Comparison of ENCODE assay signal across 22 cellular contexts in genomic region chr6:16633465-16633864, GRCh38.
DNase-seq lines count a peak whose midpoint lies in the region; ATAC-seq and TF ChIP-seq lines count a peak whose summit lies in the region.
"Had no signal": no experiment of that assay in that cellular context is flagged by ENCODE, and none has a peak within 500 bp of the region (broad histone marks: within the 10 kb centered on the region; RNA-seq: fewer than 3 reads in every experiment).

No MANE protein-coding gene starts in this region.

- POLR2A ChIA-PET in activated naive CD8-positive, alpha-beta T cell treated with anti-CD3 and anti-CD28 coated beads, Interleukin-2, amount 10 ng/mL, durations not matched to agents 7 days and 5 days (lab: Charles Lee) = interaction anchor here (0.6 to 1.0 kb wide), 2 partner anchors 14 to 18 kb away, joined by 3 to 4 read pairs; no protein-coding TSS in a partner anchor
- POLR2A ChIA-PET in T-cell (lab: Charles Lee) = no interaction called here
- POLR2A ChIA-PET in Caco-2 (lab: Charles Lee) = no interaction called here

- TF ChIP-seq CTCF in left ventricle myocardium inferior (IDR thresholded peaks at IDR 0.05; ENCODE audit: borderline replicate concordance) = no peak
- no peak for TF ChIP-seq CTCF in thyroid gland (IDR thresholded peaks at IDR 0.05)
- TF ChIP-seq CTCF in Caco-2 (IDR thresholded peaks at IDR 0.05; ENCODE audit: insufficient read depth in 1 of 2, low read depth in 1 of 2, low read length in 1 of 2, severe bottlenecking in 1 of 2, unreplicated experiment in 1 of 2) = no peak
- TF ChIP-seq CTCF in vagina (IDR thresholded peaks at IDR 0.05) = no peak

- H3K36me3 Mint-ChIP-seq in activated naive CD8-positive, alpha-beta T cell treated with anti-CD3 and anti-CD28 coated beads, Interleukin-2, amount 10 ng/mL, durations not matched to agents 7 days and 5 days = peaks cover 20% of the 10 kb centered on the region
- H3K36me3 Mint-ChIP-seq in activated naive CD8-positive, alpha-beta T cell treated with anti-CD3 and anti-CD28 coated beads, Interleukin-2, amount 50 U/mL, for 24 hours (ENCODE audit: low read depth) = peaks cover 29% of the 10 kb centered on the region
- peaks cover 31% of the 10 kb centered on the region for H3K36me3 Mint-ChIP-seq in T-cell
- no peaks in the 10 kb centered on the region for H3K36me3 Mint-ChIP-seq in Caco-2 (ENCODE audit: insufficient read depth, unreplicated experiment)

- intact Hi-C loops in left ventricle myocardium inferior (cut with micrococcal nuclease) (no loop called here), thyroid gland (cut with DNase I) (no loop called here), Caco-2 (cut with micrococcal nuclease; ENCODE audit: unreplicated experiment) (no loop called here), vagina (cut with DNase I) (no loop called here)

- H3K4me3 Mint-ChIP-seq in activated naive CD8-positive, alpha-beta T cell treated with anti-CD3 and anti-CD28 coated beads, Interleukin-2, amount 10 ng/mL, durations not matched to agents 7 days and 5 days = no peak overlapping the region
- no peak overlapping the region for H3K4me3 Mint-ChIP-seq in activated naive CD8-positive, alpha-beta T cell treated with anti-CD3 and anti-CD28 coated beads, Interleukin-2, amount 50 U/mL, for 24 hours
- H3K4me3 Mint-ChIP-seq in T-cell = no peak overlapping the region
- no peak overlapping the region for H3K4me3 Mint-ChIP-seq in Caco-2 (ENCODE audit: unreplicated experiment)
- H3K4me3 Mint-ChIP-seq: CD4-positive, CD25-positive, alpha-beta regulatory T cell had no signal

- peaks cover 4% of the 10 kb centered on the region for H3K9me3 ChIP-seq in left ventricle myocardium inferior (replicated peaks)
- no peaks in the 10 kb centered on the region for H3K9me3 ChIP-seq in thyroid gland
- H3K9me3 ChIP-seq in Caco-2 = no peaks in the 10 kb centered on the region
- H3K9me3 ChIP-seq in vagina = no peaks in the 10 kb centered on the region
- H3K9me3 ChIP-seq: Peyer's patch had no signal

- TF ChIP-seq POLR2A in thyroid gland (IDR thresholded peaks at IDR 0.05) (no peak), vagina (IDR thresholded peaks at IDR 0.05) (no peak)

- H3K27ac ChIP-seq in left ventricle myocardium inferior (replicated peaks) (no peak overlapping the region), thyroid gland (no peak overlapping the region), vagina (no peak overlapping the region)
- H3K27ac ChIP-seq: HL-60, KMS-11, Peyer's patch had no signal

- no peaks in the 10 kb centered on the region for H3K27me3 Mint-ChIP-seq in activated naive CD8-positive, alpha-beta T cell treated with anti-CD3 and anti-CD28 coated beads, Interleukin-2, amount 10 ng/mL, durations not matched to agents 7 days and 5 days
- no peaks in the 10 kb centered on the region for H3K27me3 Mint-ChIP-seq in activated naive CD8-positive, alpha-beta T cell treated with anti-CD3 and anti-CD28 coated beads, Interleukin-2, amount 50 U/mL, for 24 hours
- H3K27me3 Mint-ChIP-seq in T-cell = no peaks in the 10 kb centered on the region
- no peaks in the 10 kb centered on the region for H3K27me3 Mint-ChIP-seq in Caco-2 (ENCODE audit: insufficient read depth, unreplicated experiment)
- H3K27me3 Mint-ChIP-seq: CD4-positive, CD25-positive, alpha-beta regulatory T cell had no signal

- H3K27me3 ChIP-seq in left ventricle myocardium inferior (ENCODE audit: low read depth) (no peaks in the 10 kb centered on the region), thyroid gland (no peaks in the 10 kb centered on the region), Caco-2 (replicated peaks; ENCODE audit: control insufficient read depth, insufficient read depth, low read length) (no peaks in the 10 kb centered on the region), vagina (no peaks in the 10 kb centered on the region)
- H3K27me3 ChIP-seq: Peyer's patch had no signal

- ATAC-seq in activated naive CD8-positive, alpha-beta T cell treated with anti-CD3 and anti-CD28 coated beads, Interleukin-2, amount 10 ng/mL, durations not matched to agents 7 days and 5 days (ENCODE audit: low read depth) = no peak
- ATAC-seq in activated naive CD8-positive, alpha-beta T cell treated with anti-CD3 and anti-CD28 coated beads, Interleukin-2, amount 50 U/mL, for 24 hours = no peak
- no peak for ATAC-seq in T-cell (replicated peaks in 1 of 4)

- peaks cover 19% of the 10 kb centered on the region for H3K4me1 ChIP-seq in left ventricle myocardium inferior
- peaks cover 9 to 19% of the 10 kb centered on the region in 2 donors for H3K4me1 ChIP-seq in thyroid gland
- H3K4me1 ChIP-seq in Caco-2 = no peaks in the 10 kb centered on the region
- peaks cover 9% of the 10 kb centered on the region for H3K4me1 ChIP-seq in vagina
- H3K4me1 ChIP-seq: Peyer's patch had no signal

- no TSS peak for BruUV-seq in Caco-2 (replicated peaks; lab: Mats Ljungman, UMichigan)

- 90 to 92% methylated on average over 5 of the region's 5 CpGs for WGBS in thyroid gland, 2 donors

- peaks cover 4% of the 10 kb centered on the region for H3K9me3 Mint-ChIP-seq in activated naive CD8-positive, alpha-beta T cell treated with anti-CD3 and anti-CD28 coated beads, Interleukin-2, amount 10 ng/mL, durations not matched to agents 7 days and 5 days
- H3K9me3 Mint-ChIP-seq in activated naive CD8-positive, alpha-beta T cell treated with anti-CD3 and anti-CD28 coated beads, Interleukin-2, amount 50 U/mL, for 24 hours = peaks cover 7% of the 10 kb centered on the region
- H3K9me3 Mint-ChIP-seq in T-cell (peaks cover 0 to 6% (median 5%) of the 10 kb centered on the region in 3 donors), Caco-2 (ENCODE audit: unreplicated experiment) (no peaks in the 10 kb centered on the region)

- CTCF ChIA-PET in T-cell (lab: Charles Lee) (no interaction called here), Caco-2 (lab: Charles Lee) (no interaction called here)

- no peak for DNase-seq in activated naive CD8-positive, alpha-beta T cell treated with anti-CD3 and anti-CD28 coated beads, Interleukin-2, amount 10 ng/mL, durations not matched to agents 7 days and 5 days
- no peak for DNase-seq in activated naive CD8-positive, alpha-beta T cell treated with anti-CD3 and anti-CD28 coated beads, Interleukin-2, amount 50 U/mL, for 24 hours
- no peak for DNase-seq in T-cell
- DNase-seq in left ventricle myocardium inferior = peak; percentile 22
- peak; percentile 29 to 45 for DNase-seq in thyroid gland
- DNase-seq in Caco-2 = no peak
- DNase-seq in vagina (ENCODE audit: extremely low spot score in 2 of 2) = no peak
- DNase-seq: ACHN, Calu3, DND-41, GDM1, GOT3, MM.1S, NCI-H1930, NCI-H2171, NCI-H446 treated with DMSO at 0.1 percent for 48 hours, NCI-H82, Peyer's patch, SHP77 treated with DMSO at 0.1 percent for 48 hours had no signal

- no peaks in the 10 kb centered on the region for H3K36me3 ChIP-seq in left ventricle myocardium inferior
- no peaks in the 10 kb centered on the region for H3K36me3 ChIP-seq in thyroid gland
- H3K36me3 ChIP-seq in Caco-2 (ENCODE audit: control insufficient read depth, insufficient read depth, low read length) = no peaks in the 10 kb centered on the region
- no peaks in the 10 kb centered on the region for H3K36me3 ChIP-seq in vagina
- H3K36me3 ChIP-seq: Peyer's patch had no signal

- H3K4me3 ChIP-seq in left ventricle myocardium inferior (no peak overlapping the region), thyroid gland (replicated peaks in 1 of 3) (no peak overlapping the region), Caco-2 (ENCODE audit: low read depth, low read length) (no peak overlapping the region), vagina (no peak overlapping the region)
- H3K4me3 ChIP-seq: Peyer's patch had no signal

- H3K27ac Mint-ChIP-seq in activated naive CD8-positive, alpha-beta T cell treated with anti-CD3 and anti-CD28 coated beads, Interleukin-2, amount 10 ng/mL, durations not matched to agents 7 days and 5 days = peak overlapping the region; percentile 37
- H3K27ac Mint-ChIP-seq in activated naive CD8-positive, alpha-beta T cell treated with anti-CD3 and anti-CD28 coated beads, Interleukin-2, amount 50 U/mL, for 24 hours = no peak overlapping the region
- peak overlapping the region; percentile 7 to 69 for H3K27ac Mint-ChIP-seq in T-cell
- H3K27ac Mint-ChIP-seq in Caco-2 (ENCODE audit: unreplicated experiment) = no peak overlapping the region
- H3K27ac Mint-ChIP-seq: CD4-positive, CD25-positive, alpha-beta regulatory T cell had no signal

- peaks cover 28% of the 10 kb centered on the region for H3K4me1 Mint-ChIP-seq in activated naive CD8-positive, alpha-beta T cell treated with anti-CD3 and anti-CD28 coated beads, Interleukin-2, amount 10 ng/mL, durations not matched to agents 7 days and 5 days
- peaks cover 31% of the 10 kb centered on the region for H3K4me1 Mint-ChIP-seq in activated naive CD8-positive, alpha-beta T cell treated with anti-CD3 and anti-CD28 coated beads, Interleukin-2, amount 50 U/mL, for 24 hours
- peaks cover 18 to 43% (median 28%) of the 10 kb centered on the region in 3 donors for H3K4me1 Mint-ChIP-seq in T-cell
- H3K4me1 Mint-ChIP-seq in Caco-2 (ENCODE audit: low read depth, unreplicated experiment) = no peaks in the 10 kb centered on the region

Comparison
In these comparisons a context has a peak if more than half of its experiments do, and no peak if none do; other contexts are left out.
1. H3K27ac Mint-ChIP-seq: peak in activated naive CD8-positive, alpha-beta T cell treated with anti-CD3 and anti-CD28 coated beads, Interleukin-2, amount 10 ng/mL, durations not matched to agents 7 days and 5 days (single experiment) and T-cell (2 of 2); none in activated naive CD8-positive, alpha-beta T cell treated with anti-CD3 and anti-CD28 coated beads, Interleukin-2, amount 50 U/mL, for 24 hours (single experiment) and Caco-2 (single experiment).
2. DNase-seq: peak in left ventricle myocardium inferior (single experiment) and thyroid gland (2 of 2); none in activated naive CD8-positive, alpha-beta T cell treated with anti-CD3 and anti-CD28 coated beads, Interleukin-2, amount 10 ng/mL, durations not matched to agents 7 days and 5 days (single experiment), activated naive CD8-positive, alpha-beta T cell treated with anti-CD3 and anti-CD28 coated beads, Interleukin-2, amount 50 U/mL, for 24 hours (single experiment), T-cell (0 of 34), Caco-2 (0 of 2) and vagina (0 of 2).